11 cellular contexts compared by ENCODE assay signal in the genomic region with DNA sequence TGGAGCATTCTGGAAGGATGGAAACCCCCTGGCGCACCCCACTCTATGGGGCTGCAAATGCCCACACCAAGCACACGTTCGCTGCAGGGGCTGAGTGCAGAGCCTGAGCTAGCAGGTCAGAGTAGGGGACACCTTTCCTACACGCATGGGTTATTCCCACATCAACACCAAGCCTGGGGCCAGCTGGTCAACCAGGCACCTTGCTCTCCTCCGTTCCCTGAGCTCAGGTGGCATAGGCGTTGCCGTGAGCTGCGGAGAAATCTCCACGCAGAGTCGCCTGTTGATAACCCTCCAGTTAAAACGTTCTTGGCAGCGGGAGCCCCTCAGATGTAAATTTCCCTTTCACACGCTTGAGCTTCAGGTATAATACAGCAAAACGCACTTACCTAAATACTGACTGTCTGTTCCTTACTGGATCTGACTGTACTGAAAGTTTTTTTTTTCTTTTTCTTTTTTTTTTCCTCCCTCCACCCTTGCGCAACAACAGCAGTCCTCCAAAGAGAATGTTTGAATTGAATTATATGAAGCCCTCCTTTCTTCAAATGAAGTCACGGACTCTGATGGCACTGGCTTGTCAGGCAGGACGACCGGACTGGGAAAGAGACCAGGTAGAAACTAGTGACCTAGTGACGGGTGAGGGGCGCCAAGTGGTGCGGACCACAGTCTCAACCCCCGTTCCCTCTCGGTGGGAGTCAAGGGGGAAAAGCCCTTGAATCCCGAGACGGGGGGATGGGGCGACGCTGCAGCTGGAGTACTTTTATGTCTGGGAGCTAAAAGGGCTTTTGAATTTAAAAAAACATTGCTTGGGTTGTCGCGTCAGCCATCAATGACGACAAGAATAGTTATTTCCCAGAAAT. TPM values are rescaled to one million over a fixed set of nuclear protein-coding genes. Genes with fewer than 3 reads are reported as not detected.
DNase-seq lines count a peak whose midpoint lies in the region; ATAC-seq and TF ChIP-seq lines count a peak whose summit lies in the region.
"Had no signal": no experiment of that assay in that cellular context is flagged by ENCODE, and none has a peak within 500 bp of the region (broad histone marks: within the 10 kb centered on the region; RNA-seq: fewer than 3 reads in every experiment).

No MANE protein-coding gene starts in this region.

- TF ChIP-seq CTCF in AG04449 (IDR thresholded peaks at IDR 0.05; ENCODE audit: insufficient read depth, low read length, missing control alignments) (no peak), fibroblast of the aortic adventitia (IDR thresholded peaks at IDR 0.05; ENCODE audit: insufficient read depth, low read length) (no peak), nephron progenitor cell (IDR thresholded peaks at IDR 0.05) (no peak), psoas muscle (IDR thresholded peaks at IDR 0.05) (no peak), uterus (IDR thresholded peaks at IDR 0.05) (no peak)

- peaks cover 50% of the 10 kb centered on the region for H3K4me1 Mint-ChIP-seq in nephron progenitor cell

- peaks cover 0 to 23% (median 6%) of the 10 kb centered on the region in 3 donors for H3K27me3 ChIP-seq in psoas muscle (ENCODE audit: insufficient read depth in 3 of 3, low read length in 2 of 3)
- H3K27me3 ChIP-seq in uterus, result peaks cover 0 to 24% of the 10 kb centered on the region in 2 donors

- H3K9me3 ChIP-seq in psoas muscle, result no peaks in the 10 kb centered on the region
- no peaks in the 10 kb centered on the region for H3K9me3 ChIP-seq in uterus

- no peaks in the 10 kb centered on the region for H3K4me1 ChIP-seq in psoas muscle
- no peaks in the 10 kb centered on the region for H3K4me1 ChIP-seq in uterus

- peaks cover 62% of the 10 kb centered on the region for H3K27me3 Mint-ChIP-seq in nephron progenitor cell (ENCODE audit: low read depth, poor library complexity)

- no peak for TF ChIP-seq POLR2A in uterus (IDR thresholded peaks at IDR 0.05)

- no peak overlapping the region for H3K27ac ChIP-seq in psoas muscle
- H3K27ac ChIP-seq in uterus, result no peak overlapping the region

- CTCF ChIA-PET in AG04449 (lab: Yijun Ruan, JAX), result no interaction called here

- 5 to 7% (median 6%) methylated on average over 30 of the region's 30 CpGs for WGBS in psoas muscle, 3 donors

- no peaks in the 10 kb centered on the region for H3K36me3 Mint-ChIP-seq in nephron progenitor cell (ENCODE audit: low read depth)

- no peak for ATAC-seq in psoas muscle
- ATAC-seq: sciatic nerve had no signal

- no peaks in the 10 kb centered on the region for H3K36me3 ChIP-seq in psoas muscle (ENCODE audit: insufficient read depth in 1 of 2, low read depth in 1 of 2)
- H3K36me3 ChIP-seq in uterus, result no peaks in the 10 kb centered on the region

- peak overlapping the region; percentile 30 for H3K4me3 ChIP-seq in AG04449 (ENCODE audit: low read depth, low read length)
- H3K4me3 ChIP-seq in fibroblast of the aortic adventitia (ENCODE audit: low read depth, low read length), result peak overlapping the region; percentile 62
- H3K4me3 ChIP-seq in psoas muscle, result no peak overlapping the region
- no peak overlapping the region for H3K4me3 ChIP-seq in uterus

- H3K4me3 Mint-ChIP-seq in nephron progenitor cell, result peak overlapping the region; percentile 83

- DNase-seq in AG04449 (ENCODE audit: low read depth, low spot score), result no peak
- peak; percentile 0 for DNase-seq in UCSD-AML1 (lab: John Stamatoyannopoulos, UW; ENCODE audit: unreplicated experiment)
- DNase-seq in fibroblast of the aortic adventitia (ENCODE audit: low read depth), result peak; percentile 20
- DNase-seq in nephron progenitor cell, result peak; percentile 39
- DNase-seq in psoas muscle, result no peak
- DNase-seq in NCI-H2107 treated with DMSO at 0.1 percent for 48 hours (lab: John Stamatoyannopoulos, UW; ENCODE audit: unreplicated experiment), result no peak
- no peak for DNase-seq in uterus
- DNase-seq in 8988T, result no peak
- DNase-seq: NCI-H446 treated with DMSO at 0.1 percent for 48 hours had no signal

- POLR2A ChIA-PET in AG04449 (lab: Yijun Ruan, JAX), result no interaction called here

- intact Hi-C loops in psoas muscle (cut with DNase I), result no loop called here
- intact Hi-C loops in uterus (cut with DNase I; ENCODE audit: low total_unique reads), result no loop called here

- no peaks in the 10 kb centered on the region for H3K9me3 Mint-ChIP-seq in nephron progenitor cell

- no peak overlapping the region for H3K27ac Mint-ChIP-seq in nephron progenitor cell

RNA-seq across cellular contexts. Expression of a gene that starts 2.0 kb away (rescaled TPM):
- total RNA-seq in fibroblast of the aortic adventitia (ENCODE audit: low replicate concordance) (2.3 and 3.4 TPM in 2 replicates), psoas muscle (not detected), uterus (10 to 100 TPM in 1 of 4 donors, under 1 TPM in 2, not detected in 1; under 0.01 to 39.7 (median 0.76) TPM)
- under 1 TPM in 2 of 3 donors, not detected in 1; 0.09 to 0.45 TPM for polyA plus RNA-seq in psoas muscle
- total RNA-seq: M059J had no signal

Comparison
In these comparisons a context has a peak if more than half of its experiments do, and no peak if none do; other contexts are left out.
1. DNase-seq: peak in UCSD-AML1 (single experiment), fibroblast of the aortic adventitia (single experiment) and nephron progenitor cell (single experiment); none in AG04449 (single experiment), psoas muscle (0 of 2), NCI-H2107 treated with DMSO at 0.1 percent for 48 hours (single experiment), uterus (0 of 2) and 8988T (single experiment).
2. H3K4me3 ChIP-seq: peak in AG04449 (single experiment) and fibroblast of the aortic adventitia (single experiment); none in psoas muscle (single experiment) and uterus (0 of 2).